17 cellular contexts compared by ENCODE assay signal in the genomic region with DNA sequence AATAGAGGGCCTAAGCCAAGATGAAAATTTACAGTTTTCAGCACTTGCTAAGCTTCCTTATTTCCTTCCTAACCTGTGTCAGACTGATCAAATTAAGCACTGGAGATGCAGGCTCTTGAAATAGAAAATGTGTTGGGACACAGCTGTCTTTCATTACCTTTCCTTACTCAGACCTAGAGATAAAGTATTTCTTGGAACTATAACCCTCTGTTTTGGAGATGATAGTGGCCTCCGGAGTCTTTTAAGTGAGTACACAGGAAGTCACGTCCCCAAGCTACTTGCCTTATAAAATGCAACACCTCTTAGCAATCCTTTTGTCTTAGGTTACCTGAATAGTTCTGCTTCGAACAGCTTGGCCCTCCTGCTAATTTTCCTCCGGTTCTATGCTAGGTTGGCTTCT. TPM values are rescaled to one million over a fixed set of nuclear protein-coding genes. Genes with fewer than 3 reads are reported as not detected.
DNase-seq lines count a peak whose midpoint lies in the region; ATAC-seq and TF ChIP-seq lines count a peak whose summit lies in the region.
"Had no signal": no experiment of that assay in that cellular context is flagged by ENCODE, and none has a peak within 500 bp of the region (broad histone marks: within the 10 kb centered on the region; RNA-seq: fewer than 3 reads in every experiment).

No MANE protein-coding gene starts in this region.

- H3K9me3 ChIP-seq in DND-41 (ENCODE audit: insufficient read depth, low read length, severe bottlenecking) (peaks cover 2% of the 10 kb centered on the region), Loucy (ENCODE audit: insufficient read depth, low read depth, low read length) (no peaks in the 10 kb centered on the region; the same call in 1 of the 2 replicates)
- H3K9me3 ChIP-seq: A549 had no signal

- H3K4me1 Mint-ChIP-seq in activated CD4-positive, alpha-beta T cell treated with anti-CD3 and anti-CD28 coated beads, Interleukin-2, amount 10 ng/mL, durations not matched to agents 24 days and 14 days = peaks cover 9% of the 10 kb centered on the region
- H3K4me1 Mint-ChIP-seq: B cell, CD14-positive monocyte had no signal

- ATAC-seq in DND-41 (ENCODE audit: insufficient read depth, low read depth) = no peak
- ATAC-seq: A549 had no signal

- H2AFZ ChIP-seq in DND-41 (ENCODE audit: low read depth, low read length) = peak overlapping the region; percentile 43; the same call in 1 of the 2 replicates
- H2AFZ ChIP-seq in Loucy (ENCODE audit: low read length) = peak overlapping the region; percentile 57

- H3F3A ChIP-seq in Loucy (ENCODE audit: low read depth) = no peaks in the 10 kb centered on the region

- TF ChIP-seq POLR2A in erythroblast (IDR thresholded peaks at IDR 0.05; ENCODE audit: low read length) = no peak

- H3K27ac Mint-ChIP-seq in activated CD4-positive, alpha-beta T cell treated with anti-CD3 and anti-CD28 coated beads, Interleukin-2, amount 10 ng/mL, durations not matched to agents 24 days and 14 days = peak overlapping the region; percentile 51
- H3K27ac Mint-ChIP-seq: B cell, CD14-positive monocyte had no signal

- H3K9ac ChIP-seq in DND-41 (ENCODE audit: low read depth, low read length) (no peak overlapping the region), Loucy (ENCODE audit: low read depth, low read length, poor library complexity, severe bottlenecking) (no peak overlapping the region)

- H3K36me3 Mint-ChIP-seq in activated CD4-positive, alpha-beta T cell treated with anti-CD3 and anti-CD28 coated beads, Interleukin-2, amount 10 ng/mL, durations not matched to agents 24 days and 14 days (ENCODE audit: low read depth) = no peaks in the 10 kb centered on the region
- H3K36me3 Mint-ChIP-seq: CD14-positive monocyte had no signal

- no peak for DNase-seq in activated CD4-positive, alpha-beta T cell treated with anti-CD3 and anti-CD28 coated beads, Interleukin-2, amount 10 ng/mL, durations not matched to agents 24 days and 14 days
- no peak for DNase-seq in activated CD4-positive, alpha-beta T cell treated with anti-CD3 and anti-CD28 coated beads, Interleukin-2, amount 50 U/mL, for 48 hours
- no peak for DNase-seq in DND-41
- peak; percentile 33 to 55 for DNase-seq in erythroblast (lab: John Stamatoyannopoulos, UW)
- no peak for DNase-seq in NCI-H1092 (lab: John Stamatoyannopoulos, UW)
- DNase-seq in NCI-H748 treated with DMSO at 0.1 percent for 48 hours (lab: John Stamatoyannopoulos, UW) = no peak
- DNase-seq in occipital lobe (lab: John Stamatoyannopoulos, UW) = no peak
- DNase-seq: DMS53, EL, GF-D8, IMR-90, SIG-M5 had no signal

- H3K27me3 ChIP-seq in DND-41 (ENCODE audit: insufficient read depth, low read length, poor library complexity) (no peaks in the 10 kb centered on the region), Loucy (ENCODE audit: insufficient read depth, low read length, poor library complexity, severe bottlenecking) (no peaks in the 10 kb centered on the region)

- no peaks in the 10 kb centered on the region for H3K79me2 ChIP-seq in DND-41 (ENCODE audit: insufficient read depth, low read length)
- no peaks in the 10 kb centered on the region for H3K79me2 ChIP-seq in Loucy (ENCODE audit: insufficient read depth, low read length)

- H3K4me2 ChIP-seq in DND-41 (ENCODE audit: insufficient read depth, low read length) (no peak overlapping the region), Loucy (ENCODE audit: low read depth, low read length, poor library complexity, severe bottlenecking) (no peak overlapping the region)
- H3K4me2 ChIP-seq: A549 had no signal

- intact Hi-C loops in activated CD4-positive, alpha-beta T cell treated with anti-CD3 and anti-CD28 coated beads, Interleukin-2, amount 10 ng/mL, durations not matched to agents 24 days and 14 days (cut with micrococcal nuclease) = no loop called here

- no peaks in the 10 kb centered on the region for H4K20me1 ChIP-seq in DND-41 (ENCODE audit: insufficient read depth, low read length)
- H4K20me1 ChIP-seq in Loucy (ENCODE audit: insufficient read depth, low read length, poor library complexity, severe bottlenecking) = no peaks in the 10 kb centered on the region

- no peaks in the 10 kb centered on the region for H3K36me3 ChIP-seq in DND-41 (ENCODE audit: insufficient read depth, low read length)
- H3K36me3 ChIP-seq in Loucy (ENCODE audit: insufficient read depth, low read length) = no peaks in the 10 kb centered on the region

- no peak for TF ChIP-seq CTCF in DND-41 (IDR thresholded peaks at IDR 0.05; ENCODE audit: borderline replicate concordance, extremely low read depth, low read length, poor library complexity, severe bottlenecking)
- no peak for TF ChIP-seq CTCF in Loucy (conservative IDR thresholded peaks at IDR 0.05; ENCODE audit: low read length)

- no peak overlapping the region for H3K27ac ChIP-seq in DND-41 (ENCODE audit: low read length)
- H3K27ac ChIP-seq: A549, RWPE1 had no signal

- H3K4me1 ChIP-seq in DND-41 (ENCODE audit: insufficient read depth, low read length) = peaks cover 6% of the 10 kb centered on the region; the same call in 1 of the 2 replicates
- H3K4me1 ChIP-seq in Loucy (ENCODE audit: insufficient read depth, low read length, poor library complexity, severe bottlenecking) = no peaks in the 10 kb centered on the region
- H3K4me1 ChIP-seq: A549 had no signal

- no peak overlapping the region for H3K4me3 ChIP-seq in DND-41 (ENCODE audit: low read depth in 1 of 2, low read length in 2 of 2)
- H3K4me3 ChIP-seq in Loucy (ENCODE audit: low read length, poor library complexity, severe bottlenecking) = no peak overlapping the region
- H3K4me3 ChIP-seq: A549 had no signal

- H3K27me3 Mint-ChIP-seq in activated CD4-positive, alpha-beta T cell treated with anti-CD3 and anti-CD28 coated beads, Interleukin-2, amount 10 ng/mL, durations not matched to agents 24 days and 14 days = peaks cover 10% of the 10 kb centered on the region

- peak overlapping the region; percentile 15 for H3K4me3 Mint-ChIP-seq in activated CD4-positive, alpha-beta T cell treated with anti-CD3 and anti-CD28 coated beads, Interleukin-2, amount 10 ng/mL, durations not matched to agents 24 days and 14 days
- H3K4me3 Mint-ChIP-seq: B cell, CD14-positive monocyte had no signal

- no peaks in the 10 kb centered on the region for H3K9me2 ChIP-seq in Loucy (replicated peaks; ENCODE audit: low read depth, low read length)

- peaks cover 24% of the 10 kb centered on the region for H3K9me3 Mint-ChIP-seq in activated CD4-positive, alpha-beta T cell treated with anti-CD3 and anti-CD28 coated beads, Interleukin-2, amount 10 ng/mL, durations not matched to agents 24 days and 14 days

RNA-seq across cellular contexts. Expression of a gene that starts 12.4 kb away (rescaled TPM):
- 38.7 and 39.9 TPM in 2 replicates for total RNA-seq in activated CD4-positive, alpha-beta T cell treated with anti-CD3 and anti-CD28 coated beads, Interleukin-2, amount 10 ng/mL, durations not matched to agents 24 days and 14 days
- total RNA-seq in occipital lobe = 87.0 TPM

Comparison
In these comparisons a context has a peak if more than half of its experiments do, and no peak if none do; other contexts are left out.
1. DNase-seq: peak in erythroblast (2 of 2); none in activated CD4-positive, alpha-beta T cell treated with anti-CD3 and anti-CD28 coated beads, Interleukin-2, amount 10 ng/mL, durations not matched to agents 24 days and 14 days (single experiment), activated CD4-positive, alpha-beta T cell treated with anti-CD3 and anti-CD28 coated beads, Interleukin-2, amount 50 U/mL, for 48 hours (0 of 2), DND-41 (single experiment), NCI-H1092 (single experiment), NCI-H748 treated with DMSO at 0.1 percent for 48 hours (single experiment) and occipital lobe (single experiment).